23 cellular contexts compared by ENCODE assay signal in genomic region chr6:160507420-160507819, GRCh38.
DNase-seq lines count a peak whose midpoint lies in the region; ATAC-seq and TF ChIP-seq lines count a peak whose summit lies in the region.
"Had no signal": no experiment of that assay in that cellular context is flagged by ENCODE, and none has a peak within 500 bp of the region (broad histone marks: within the 10 kb centered on the region; RNA-seq: fewer than 3 reads in every experiment).

No MANE protein-coding gene starts in this region.

- peak overlapping the region in 2 of 3 donors; percentile 34 to 92 for H3K27ac ChIP-seq in right lobe of liver
- H3K27ac ChIP-seq: 22Rv1, KMS-11, SJSA1 had no signal

- peak; percentile 30 for ATAC-seq in activated CD8-positive, alpha-beta memory T cell treated with anti-CD3 and anti-CD28 coated beads, Interleukin-2, amount 10 ng/mL, durations not matched to agents 7 days and 5 days
- ATAC-seq in right lobe of liver (peak; percentile 68 to 90 (median 86)), GM21528 (IDR thresholded peaks at IDR 0.05; ENCODE audit: low FRiP score, unreplicated experiment) (no peak), HG03159 (IDR thresholded peaks at IDR 0.05; ENCODE audit: unreplicated experiment) (no peak)
- ATAC-seq: GM12878 had no signal

- peaks cover 5% of the 10 kb centered on the region for H3K9me3 Mint-ChIP-seq in activated CD8-positive, alpha-beta memory T cell treated with anti-CD3 and anti-CD28 coated beads, Interleukin-2, amount 10 ng/mL, durations not matched to agents 7 days and 5 days (ENCODE audit: low read depth)

- H3K27me3 ChIP-seq in right lobe of liver: no peaks in the 10 kb centered on the region
- H3K27me3 ChIP-seq: SJSA1 had no signal

- no peak overlapping the region for H3K4me3 Mint-ChIP-seq in activated CD8-positive, alpha-beta memory T cell treated with anti-CD3 and anti-CD28 coated beads, Interleukin-2, amount 10 ng/mL, durations not matched to agents 7 days and 5 days
- H3K4me3 Mint-ChIP-seq: B cell had no signal

- H3K36me3 ChIP-seq in right lobe of liver: no peaks in the 10 kb centered on the region
- H3K36me3 ChIP-seq: SJSA1 had no signal

- peaks cover 0 to 8% (median 0%) of the 10 kb centered on the region in 4 donors for H3K9me3 ChIP-seq in right lobe of liver
- H3K9me3 ChIP-seq: SJSA1 had no signal

- H3K4me3 ChIP-seq in fibroblast of mammary gland (ENCODE audit: control insufficient read depth, low read depth, low read length) (no peak overlapping the region), right lobe of liver (peak overlapping the region in 1 of 3 donors; percentile 8)
- H3K4me3 ChIP-seq: GM12878, SJSA1 had no signal

- intact Hi-C loops in right lobe of liver (cut with DNase I): no loop called here

- 45% methylated on average over 4 of the region's 4 CpGs for WGBS in right lobe of liver (ENCODE audit: insufficient coverage, low coverage, low lambda C conversion rate, missing lambda C conversion rate)

- CTCF ChIA-PET in activated CD8-positive, alpha-beta memory T cell treated with anti-CD3 and anti-CD28 coated beads, Interleukin-2, amount 10 ng/mL, durations not matched to agents 7 days and 5 days (lab: Charles Lee): interaction anchor here (1.1 kb wide), 1 partner anchor 12 kb away, joined by 5 read pairs; no protein-coding TSS in a partner anchor

- H3K36me3 Mint-ChIP-seq in activated CD8-positive, alpha-beta memory T cell treated with anti-CD3 and anti-CD28 coated beads, Interleukin-2, amount 10 ng/mL, durations not matched to agents 7 days and 5 days: peaks cover 45% of the 10 kb centered on the region

- TF ChIP-seq CTCF in fibroblast of mammary gland (conservative IDR thresholded peaks at IDR 0.05; ENCODE audit: control insufficient read depth, insufficient read depth, low read depth, low read length) (no peak), right lobe of liver (IDR thresholded peaks at IDR 0.05) (no peak)

- peaks cover 11% of the 10 kb centered on the region for H3K4me1 Mint-ChIP-seq in activated CD8-positive, alpha-beta memory T cell treated with anti-CD3 and anti-CD28 coated beads, Interleukin-2, amount 10 ng/mL, durations not matched to agents 7 days and 5 days
- H3K4me1 Mint-ChIP-seq: B cell had no signal

- DNase-seq in activated CD8-positive, alpha-beta memory T cell treated with anti-CD3 and anti-CD28 coated beads, Interleukin-2, amount 10 ng/mL, durations not matched to agents 7 days and 5 days: no peak
- DNase-seq in activated CD8-positive, alpha-beta memory T cell treated with anti-CD3 and anti-CD28 coated beads for 24 hours: no peak
- peak; percentile 8 for DNase-seq in fibroblast of mammary gland (ENCODE audit: low read depth)
- DNase-seq in right lobe of liver: peak in 2 of 3 donors; percentile 60 to 83
- DNase-seq in COLO668 (lab: John Stamatoyannopoulos, UW; ENCODE audit: unreplicated experiment): no peak
- DNase-seq: DMS53, IMR-90, MM.1S, NCI-H1417, NCI-H1694, NCI-H2029 treated with DMSO at 0.1 percent for 48 hours, NCI-H226, NCI-H510A, NCI-H69, Right ventricle myocardium superior, RPMI8226 had no signal

- H3K4me1 ChIP-seq in right lobe of liver: peaks cover 0 to 32% (median 16%) of the 10 kb centered on the region in 4 donors
- H3K4me1 ChIP-seq: SJSA1 had no signal

- no peak for TF ChIP-seq POLR2A in right lobe of liver (IDR thresholded peaks at IDR 0.05)

- peaks cover 3% of the 10 kb centered on the region for H3K27me3 Mint-ChIP-seq in activated CD8-positive, alpha-beta memory T cell treated with anti-CD3 and anti-CD28 coated beads, Interleukin-2, amount 10 ng/mL, durations not matched to agents 7 days and 5 days

- peak overlapping the region; percentile 37 for H3K27ac Mint-ChIP-seq in activated CD8-positive, alpha-beta memory T cell treated with anti-CD3 and anti-CD28 coated beads, Interleukin-2, amount 10 ng/mL, durations not matched to agents 7 days and 5 days
- H3K27ac Mint-ChIP-seq: B cell had no signal

Comparison
In these comparisons a context has a peak if more than half of its experiments do, and no peak if none do; other contexts are left out.
1. ATAC-seq: peak in activated CD8-positive, alpha-beta memory T cell treated with anti-CD3 and anti-CD28 coated beads, Interleukin-2, amount 10 ng/mL, durations not matched to agents 7 days and 5 days (single experiment) and right lobe of liver (4 of 4); none in GM21528 (single experiment) and HG03159 (single experiment).
2. DNase-seq: peak in fibroblast of mammary gland (single experiment) and right lobe of liver (2 of 3); none in activated CD8-positive, alpha-beta memory T cell treated with anti-CD3 and anti-CD28 coated beads, Interleukin-2, amount 10 ng/mL, durations not matched to agents 7 days and 5 days (single experiment), activated CD8-positive, alpha-beta memory T cell treated with anti-CD3 and anti-CD28 coated beads for 24 hours (single experiment) and COLO668 (single experiment).